In genomic region chr11:10352911-10353550, GRCh38 we compare ENCODE assay signal across 1 cellular context.
TF ChIP-seq lines count a peak whose summit lies in the region.

No MANE protein-coding gene starts in this region.

TF ChIP-seq in endothelial cell of umbilical vein, 7 proteins besides CTCF, POLR2A, EP300 and RAD21:
- no peak for TF ChIP-seq FOS (IDR thresholded peaks at IDR 0.05; ENCODE audit: borderline replicate concordance, insufficient read depth, low read length)
- TF ChIP-seq JUN (IDR thresholded peaks at IDR 0.05; ENCODE audit: borderline replicate concordance, insufficient read depth, insufficient read length, low read depth) = no peak
- TF ChIP-seq POLR2AphosphoS5 (IDR thresholded peaks at IDR 0.05; ENCODE audit: insufficient read depth, low read depth, low read length) = no peak
- TF ChIP-seq EZH2 (IDR thresholded peaks at IDR 0.05; ENCODE audit: borderline replicate concordance, low read depth, low read length, severe bottlenecking) = no peak
- no peak for TF ChIP-seq GATA2 (IDR thresholded peaks at IDR 0.05; ENCODE audit: insufficient read depth, insufficient read length, low read depth, low read length)
- TF ChIP-seq MYC (IDR thresholded peaks at IDR 0.05; ENCODE audit: low read depth, low read length) = no peak
- no peak for TF ChIP-seq MAX (IDR thresholded peaks at IDR 0.05; ENCODE audit: insufficient read depth, insufficient read length)
